ENCODE assay signal across 1 cellular context in genomic region chr14:68274722-68275121, GRCh38.
TF ChIP-seq lines count a peak whose summit lies in the region.

No MANE protein-coding gene starts in this region.

TF ChIP-seq in liver, 16 proteins besides CTCF, POLR2A, EP300 and RAD21 (continued from another document):
- TF ChIP-seq, protein P1, sequence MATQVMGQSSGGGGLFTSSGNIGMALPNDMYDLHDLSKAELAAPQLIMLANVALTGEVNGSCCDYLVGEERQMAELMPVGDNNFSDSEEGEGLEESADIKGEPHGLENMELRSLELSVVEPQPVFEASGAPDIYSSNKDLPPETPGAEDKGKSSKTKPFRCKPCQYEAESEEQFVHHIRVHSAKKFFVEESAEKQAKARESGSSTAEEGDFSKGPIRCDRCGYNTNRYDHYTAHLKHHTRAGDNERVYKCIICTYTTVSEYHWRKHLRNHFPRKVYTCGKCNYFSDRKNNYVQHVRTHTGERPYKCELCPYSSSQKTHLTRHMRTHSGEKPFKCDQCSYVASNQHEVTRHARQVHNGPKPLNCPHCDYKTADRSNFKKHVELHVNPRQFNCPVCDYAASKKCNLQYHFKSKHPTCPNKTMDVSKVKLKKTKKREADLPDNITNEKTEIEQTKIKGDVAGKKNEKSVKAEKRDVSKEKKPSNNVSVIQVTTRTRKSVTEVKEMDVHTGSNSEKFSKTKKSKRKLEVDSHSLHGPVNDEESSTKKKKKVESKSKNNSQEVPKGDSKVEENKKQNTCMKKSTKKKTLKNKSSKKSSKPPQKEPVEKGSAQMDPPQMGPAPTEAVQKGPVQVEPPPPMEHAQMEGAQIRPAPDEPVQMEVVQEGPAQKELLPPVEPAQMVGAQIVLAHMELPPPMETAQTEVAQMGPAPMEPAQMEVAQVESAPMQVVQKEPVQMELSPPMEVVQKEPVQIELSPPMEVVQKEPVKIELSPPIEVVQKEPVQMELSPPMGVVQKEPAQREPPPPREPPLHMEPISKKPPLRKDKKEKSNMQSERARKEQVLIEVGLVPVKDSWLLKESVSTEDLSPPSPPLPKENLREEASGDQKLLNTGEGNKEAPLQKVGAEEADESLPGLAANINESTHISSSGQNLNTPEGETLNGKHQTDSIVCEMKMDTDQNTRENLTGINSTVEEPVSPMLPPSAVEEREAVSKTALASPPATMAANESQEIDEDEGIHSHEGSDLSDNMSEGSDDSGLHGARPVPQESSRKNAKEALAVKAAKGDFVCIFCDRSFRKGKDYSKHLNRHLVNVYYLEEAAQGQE (IDR thresholded peaks at IDR 0.05), result no peak
- TF ChIP-seq FOXA1 (IDR thresholded peaks at IDR 0.05), result no peak
- TF ChIP-seq MAX (IDR thresholded peaks at IDR 0.05), result no peak
- no peak for TF ChIP-seq NR2F2 (IDR thresholded peaks at IDR 0.05)
- TF ChIP-seq FOXA2 (IDR thresholded peaks at IDR 0.05), result no peak
- TF ChIP-seq HNF4G (IDR thresholded peaks at IDR 0.05), result no peak
- no peak for TF ChIP-seq HNF4A (conservative IDR thresholded peaks at IDR 0.05)
- TF ChIP-seq TAF1 (conservative IDR thresholded peaks at IDR 0.05), result no peak
- no peak for TF ChIP-seq RXRA (IDR thresholded peaks at IDR 0.05)
